Comparison of ENCODE assay signal across 8 cellular contexts in the genomic region with DNA sequence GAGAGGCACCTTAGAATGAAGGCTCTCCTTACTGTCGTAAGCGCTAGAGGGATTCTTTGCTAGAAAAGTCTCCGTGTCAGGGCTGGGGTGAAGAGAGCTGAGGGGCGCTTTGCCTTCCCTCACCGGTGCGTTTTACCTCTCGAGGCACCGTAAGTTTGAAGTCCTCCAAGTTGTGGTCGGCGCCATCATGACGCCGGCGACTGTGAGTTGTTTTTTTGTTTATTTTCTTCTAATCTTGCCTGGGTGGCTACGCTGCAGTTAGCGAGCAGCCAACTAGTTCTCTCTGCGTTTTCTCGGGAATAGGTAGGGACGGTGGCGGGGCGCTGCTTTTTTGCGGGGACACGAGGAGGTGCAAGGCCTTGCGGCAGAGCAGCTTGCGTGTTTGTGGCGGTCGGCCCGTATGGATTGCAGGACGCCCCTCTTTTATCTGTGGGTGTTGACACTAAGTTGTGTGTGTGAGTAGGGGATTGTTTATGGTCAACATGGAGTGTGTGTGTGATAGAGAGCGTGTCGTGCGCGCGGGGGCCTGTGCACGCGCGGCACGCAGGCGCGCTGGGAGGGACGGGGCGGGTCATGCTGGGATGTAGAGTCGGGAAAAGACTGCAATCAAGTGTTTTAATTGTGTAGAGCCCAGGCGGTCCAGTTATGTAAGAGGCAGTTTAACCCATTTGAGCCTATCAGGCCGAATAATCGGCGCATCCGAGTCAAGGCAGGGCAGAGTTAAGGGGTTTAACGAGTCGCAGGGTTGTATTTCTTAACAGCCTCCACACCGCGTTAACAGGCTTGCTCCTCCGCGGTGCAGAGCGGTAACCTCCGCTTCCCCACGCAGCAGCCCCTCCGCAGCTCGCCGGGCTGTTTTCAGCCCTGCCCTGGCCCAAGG. TPM values are rescaled to one million over a fixed set of nuclear protein-coding genes. Genes with fewer than 3 reads are reported as not detected.
DNase-seq lines count a peak whose midpoint lies in the region; ATAC-seq and TF ChIP-seq lines count a peak whose summit lies in the region.

No MANE protein-coding gene starts in this region.

- H3K27ac Mint-ChIP-seq in activated T-helper 2 cell treated with anti-CD3 and anti-CD28 coated beads, Interferon-gamma antibody, Interleukin-2, Interleukin-4, amounts not matched to agents 10 μg/mL and 5 μg/mL and 100 μg/mL, durations not matched to agents 14 hours and 24 hours and 36 hours: no peak overlapping the region
- H3K27ac Mint-ChIP-seq in natural killer cell: no peak overlapping the region

- H3K36me3 ChIP-seq in vagina: no peaks in the 10 kb centered on the region

- peaks cover 6% of the 10 kb centered on the region for H3K4me1 Mint-ChIP-seq in activated T-helper 2 cell treated with anti-CD3 and anti-CD28 coated beads, Interferon-gamma antibody, Interleukin-2, Interleukin-4, amounts not matched to agents 10 μg/mL and 5 μg/mL and 100 μg/mL, durations not matched to agents 14 hours and 24 hours and 36 hours (ENCODE audit: low read depth)
- peaks cover 14 to 16% of the 10 kb centered on the region in 2 donors for H3K4me1 Mint-ChIP-seq in natural killer cell

- ATAC-seq in HG03139 (IDR thresholded peaks at IDR 0.05; ENCODE audit: unreplicated experiment) (peak; percentile 2), natural killer cell (peak; percentile 29 to 47 (median 37))

- peaks cover 5% of the 10 kb centered on the region for H3K4me1 ChIP-seq in vagina

- intact Hi-C loops in activated T-helper 2 cell treated with anti-CD3 and anti-CD28 coated beads, Interferon-gamma antibody, Interleukin-2, Interleukin-4, amounts not matched to agents 10 μg/mL and 5 μg/mL and 100 μg/mL, durations not matched to agents 14 hours and 24 hours and 36 hours (cut with micrococcal nuclease): loop anchor here (1.0 kb wide), 1 partner anchor 40 kb away; no protein-coding TSS in a partner anchor
- intact Hi-C loops in natural killer cell (cut with micrococcal nuclease) (loop anchor here (5.0 to 10.0 kb wide), 2 partner anchors 61 to 1914 kb away; partner anchors contain the start of genes FPGT and LRRIQ3), vagina (cut with DNase I) (no loop called here)

- TF ChIP-seq CTCF in natural killer cell (IDR thresholded peaks at IDR 0.05): no peak
- no peak for TF ChIP-seq CTCF in vagina (IDR thresholded peaks at IDR 0.05)

- H3K36me3 Mint-ChIP-seq in activated T-helper 2 cell treated with anti-CD3 and anti-CD28 coated beads, Interferon-gamma antibody, Interleukin-2, Interleukin-4, amounts not matched to agents 10 μg/mL and 5 μg/mL and 100 μg/mL, durations not matched to agents 14 hours and 24 hours and 36 hours (ENCODE audit: low read depth): no peaks in the 10 kb centered on the region
- H3K36me3 Mint-ChIP-seq in natural killer cell: no peaks in the 10 kb centered on the region

- DNase-seq in SIG-M5 treated with dmso at 0.1 percent for 504 hours (lab: John Stamatoyannopoulos, UW; ENCODE audit: unreplicated experiment) (peak; percentile 20), SIG-M5 (lab: John Stamatoyannopoulos, UW) (no peak), NCI-H510A (lab: John Stamatoyannopoulos, UW) (peak; percentile 69), foreskin melanocyte (peak; percentile 78), natural killer cell (peak; percentile 27), vagina (ENCODE audit: extremely low spot score in 2 of 2) (peak in 1 of 2 donors; percentile 90)
- DNase-seq in activated T-helper 2 cell treated with anti-CD3 and anti-CD28 coated beads, Interferon-gamma antibody, Interleukin-2, Interleukin-4, amounts not matched to agents 10 μg/mL and 5 μg/mL and 100 μg/mL, durations not matched to agents 14 hours and 24 hours and 36 hours (ENCODE audit: low spot score): peak; percentile 9

- no peaks in the 10 kb centered on the region for H3K27me3 ChIP-seq in vagina

- no peaks in the 10 kb centered on the region for H3K9me3 ChIP-seq in vagina

- peak overlapping the region; percentile 89 for H3K27ac ChIP-seq in vagina

- no peaks in the 10 kb centered on the region for H3K9me3 Mint-ChIP-seq in activated T-helper 2 cell treated with anti-CD3 and anti-CD28 coated beads, Interferon-gamma antibody, Interleukin-2, Interleukin-4, amounts not matched to agents 10 μg/mL and 5 μg/mL and 100 μg/mL, durations not matched to agents 14 hours and 24 hours and 36 hours
- H3K9me3 Mint-ChIP-seq in natural killer cell: no peaks in the 10 kb centered on the region

- TF ChIP-seq POLR2A in vagina (IDR thresholded peaks at IDR 0.05): no peak

- peak overlapping the region; percentile 67 for H3K4me3 ChIP-seq in vagina

- no peak overlapping the region for H3K4me3 Mint-ChIP-seq in activated T-helper 2 cell treated with anti-CD3 and anti-CD28 coated beads, Interferon-gamma antibody, Interleukin-2, Interleukin-4, amounts not matched to agents 10 μg/mL and 5 μg/mL and 100 μg/mL, durations not matched to agents 14 hours and 24 hours and 36 hours (ENCODE audit: low read depth)
- H3K4me3 Mint-ChIP-seq in natural killer cell: no peak overlapping the region

- peaks cover 34% of the 10 kb centered on the region for H3K27me3 Mint-ChIP-seq in activated T-helper 2 cell treated with anti-CD3 and anti-CD28 coated beads, Interferon-gamma antibody, Interleukin-2, Interleukin-4, amounts not matched to agents 10 μg/mL and 5 μg/mL and 100 μg/mL, durations not matched to agents 14 hours and 24 hours and 36 hours (ENCODE audit: low read depth)
- H3K27me3 Mint-ChIP-seq in natural killer cell (ENCODE audit: low read depth in 2 of 2): no peaks in the 10 kb centered on the region

RNA-seq across cellular contexts. Expression of gene NEGR1, which starts 1.1 kb away (rescaled TPM):
- not detected in 2 replicates for total RNA-seq in activated T-helper 2 cell treated with anti-CD3 and anti-CD28 coated beads, Interferon-gamma antibody, Interleukin-2, Interleukin-4, amounts not matched to agents 10 μg/mL and 5 μg/mL and 100 μg/mL, durations not matched to agents 14 hours and 24 hours and 36 hours
- total RNA-seq in natural killer cell (1 to 10 TPM in 1 of 3 donors, under 1 TPM in 1, not detected in 1; 0.55 to 1.3 TPM), vagina (19.2 TPM)
